23 cellular contexts compared by ENCODE assay signal in genomic region chr13:102935896-102936321, GRCh38.
A peak's percentile ranks its signal among the peaks of the same experiment; 100 is the strongest.
DNase-seq lines count a peak whose midpoint lies in the region; ATAC-seq and TF ChIP-seq lines count a peak whose summit lies in the region.
"Had no signal": no experiment of that assay in that cellular context is flagged by ENCODE, and none has a peak within 500 bp of the region (broad histone marks: within the 10 kb centered on the region; RNA-seq: fewer than 3 reads in every experiment).

No MANE protein-coding gene starts in this region.

- no peak overlapping the region for H3K4me3 Mint-ChIP-seq in T-cell
- H3K4me3 Mint-ChIP-seq in GM23338 = no peak overlapping the region
- H3K4me3 Mint-ChIP-seq in endothelial cell (ENCODE audit: unreplicated experiment) = no peak overlapping the region
- H3K4me3 Mint-ChIP-seq: activated B cell treated with CpG ODN at 0.5 μM for 24 hours; IgD-negative memory B cell; natural killer cell treated with Interleukin-12 subunit alpha and Interleukin-12 subunit beta and Interleukin-15 and Interleukin-18, amount 100 ng/mL, for 72 hours had no signal

- H3K4me1 ChIP-seq in Karpas-422 (ENCODE audit: low read length) = peaks cover 21% of the 10 kb centered on the region
- 0 out of 2 replicates have a peak, but pooled peaks cover 4% of the 10 kb centered on the region for H3K4me1 ChIP-seq in GM23338 (ENCODE audit: insufficient read depth)
- H3K4me1 ChIP-seq: breast epithelium, foreskin keratinocyte, SJSA1 had no signal

- ATAC-seq in GM18502 (IDR thresholded peaks at IDR 0.05; ENCODE audit: poor library complexity, unreplicated experiment) (peak; percentile 70), GM19324 (IDR thresholded peaks at IDR 0.05; ENCODE audit: low FRiP score, unreplicated experiment) (peak; percentile 55), HG02763 (IDR thresholded peaks at IDR 0.05; ENCODE audit: unreplicated experiment) (peak; percentile 61), T-cell (replicated peaks in 1 of 4) (no peak), GM23338 (no peak)
- no peak for ATAC-seq in activated CD4-positive, CD25-positive, alpha-beta regulatory T cell treated with anti-CD3 and anti-CD28 coated beads, Interleukin-2, amount 50 U/mL, for 24 hours
- ATAC-seq: foreskin keratinocyte; natural killer cell treated with Interleukin-12 subunit alpha and Interleukin-12 subunit beta and Interleukin-15 and Interleukin-18, amount 100 ng/mL, for 72 hours had no signal

- H3K27ac Mint-ChIP-seq in T-cell (no peak overlapping the region), GM23338 (no peak overlapping the region), endothelial cell (ENCODE audit: unreplicated experiment) (no peak overlapping the region)
- H3K27ac Mint-ChIP-seq: activated B cell treated with CpG ODN at 0.5 μM for 24 hours; IgD-negative memory B cell; natural killer cell treated with Interleukin-12 subunit alpha and Interleukin-12 subunit beta and Interleukin-15 and Interleukin-18, amount 100 ng/mL, for 72 hours had no signal

- TF ChIP-seq CTCF in GM23338 (conservative IDR thresholded peaks at IDR 0.05; ENCODE audit: low read depth in 2 of 2) = no peak
- TF ChIP-seq CTCF in endothelial cell (IDR thresholded peaks at IDR 0.05; ENCODE audit: unreplicated experiment) = no peak

- POLR2A ChIA-PET in T-cell (lab: Charles Lee) = no interaction called here

- H3K9me2 ChIP-seq in Karpas-422 (replicated peaks; ENCODE audit: insufficient read depth, low read length) (no peaks in the 10 kb centered on the region), GM23338 (ENCODE audit: insufficient read depth) (no peaks in the 10 kb centered on the region)

- H3K4me1 Mint-ChIP-seq in T-cell = no peaks in the 10 kb centered on the region
- peaks cover 4% of the 10 kb centered on the region; the same call in 2 of the 3 replicates for H3K4me1 Mint-ChIP-seq in GM23338
- H3K4me1 Mint-ChIP-seq in endothelial cell (ENCODE audit: unreplicated experiment) = no peaks in the 10 kb centered on the region

- H3K36me3 Mint-ChIP-seq in T-cell (no peaks in the 10 kb centered on the region), GM23338 (ENCODE audit: low read depth) (no peaks in the 10 kb centered on the region), endothelial cell (ENCODE audit: low read depth, unreplicated experiment) (no peaks in the 10 kb centered on the region)
- H3K36me3 Mint-ChIP-seq: IgD-negative memory B cell; natural killer cell treated with Interleukin-12 subunit alpha and Interleukin-12 subunit beta and Interleukin-15 and Interleukin-18, amount 100 ng/mL, for 72 hours had no signal

- CTCF ChIA-PET in T-cell (lab: Charles Lee) = no interaction called here

- H3F3A ChIP-seq in GM23338 (replicated peaks; ENCODE audit: low read depth) = no peaks in the 10 kb centered on the region

- no peak overlapping the region for H3K4me3 ChIP-seq in Karpas-422 (ENCODE audit: low read length)
- no peak overlapping the region for H3K4me3 ChIP-seq in GM23338
- H3K4me3 ChIP-seq: breast epithelium, SJSA1 had no signal

- H3K36me3 ChIP-seq in Karpas-422 (ENCODE audit: insufficient read depth, low read length) (no peaks in the 10 kb centered on the region), GM23338 (ENCODE audit: insufficient read depth) (no peaks in the 10 kb centered on the region)
- H3K36me3 ChIP-seq: breast epithelium, SJSA1 had no signal

- DNase-seq in Karpas-422 (peak; percentile 69), T-cell (no peak), GM23338 (ENCODE audit: low spot score) (no peak), endothelial cell (ENCODE audit: low spot score) (no peak)
- DNase-seq: ACHN; activated B cell treated with CpG ODN at 0.5 μM for 24 hours; dermis blood vessel endothelial cell; foreskin keratinocyte; GF-D8; kidney glomerular epithelial cell; mesendoderm; NCI-H2029 treated with DMSO at 0.1 percent for 48 hours; NCI-H526; stimulated activated CD4-positive, alpha-beta T cell treated with anti-CD3 and anti-CD28 coated beads, Interleukin-2, amount 100 ng/mL, for 48 hours had no signal

- no peak overlapping the region for H3K9ac ChIP-seq in Karpas-422 (ENCODE audit: low read length)

- H3K9me3 Mint-ChIP-seq in T-cell (peaks cover 0 to 4% (median 3%) of the 10 kb centered on the region in 3 donors), GM23338 (peaks cover 3% of the 10 kb centered on the region; the same call in 1 of the 3 replicates), endothelial cell (ENCODE audit: unreplicated experiment) (no peaks in the 10 kb centered on the region)
- H3K9me3 Mint-ChIP-seq: natural killer cell treated with Interleukin-12 subunit alpha and Interleukin-12 subunit beta and Interleukin-15 and Interleukin-18, amount 100 ng/mL, for 72 hours had no signal

- H3K27me3 Mint-ChIP-seq in T-cell = peaks cover 16 to 26% of the 10 kb centered on the region in 2 donors
- H3K27me3 Mint-ChIP-seq in GM23338 (ENCODE audit: insufficient read depth, low read depth, poor library complexity) = peaks cover 5% of the 10 kb centered on the region
- no peaks in the 10 kb centered on the region for H3K27me3 Mint-ChIP-seq in endothelial cell (ENCODE audit: unreplicated experiment)
- H3K27me3 Mint-ChIP-seq: activated B cell treated with CpG ODN at 0.5 μM for 24 hours had no signal

- H4K20me1 ChIP-seq in Karpas-422 (ENCODE audit: insufficient read depth, low read depth, low read length) = no peaks in the 10 kb centered on the region
- no peaks in the 10 kb centered on the region for H4K20me1 ChIP-seq in GM23338 (replicated peaks; ENCODE audit: insufficient read depth)

- H3K4me2 ChIP-seq in Karpas-422 (ENCODE audit: low read depth, low read length, poor library complexity, severe bottlenecking) (peak overlapping the region; percentile 44), GM23338 (no peak overlapping the region)

- H3K79me2 ChIP-seq in Karpas-422 (ENCODE audit: low read length) (no peaks in the 10 kb centered on the region), GM23338 (replicated peaks; ENCODE audit: insufficient read depth) (no peaks in the 10 kb centered on the region)

- H3K27me3 ChIP-seq in Karpas-422 (ENCODE audit: low read length) (no peaks in the 10 kb centered on the region), GM23338 (ENCODE audit: insufficient read depth) (no peaks in the 10 kb centered on the region)
- H3K27me3 ChIP-seq: breast epithelium, foreskin keratinocyte had no signal

- H2AFZ ChIP-seq in Karpas-422 (ENCODE audit: low read length) (no peak overlapping the region), GM23338 (no peak overlapping the region)

- H3K27ac ChIP-seq in Karpas-422 (ENCODE audit: low read length) = no peak overlapping the region
- H3K27ac ChIP-seq in GM23338 (ENCODE audit: low read depth) = no peak overlapping the region
- H3K27ac ChIP-seq: breast epithelium, epithelial cell of prostate, foreskin keratinocyte, SJSA1 had no signal

- peaks cover 7% of the 10 kb centered on the region; the same call in 1 of the 2 replicates for H3K9me3 ChIP-seq in Karpas-422 (ENCODE audit: low read length)
- H3K9me3 ChIP-seq: SJSA1 had no signal

TF ChIP-seq in GM23338, 12 proteins besides CTCF, POLR2A, EP300 and RAD21:
- TF ChIP-seq POLR2AphosphoS5 (IDR thresholded peaks at IDR 0.05; ENCODE audit: low read depth) (no peak), ZNF331 (CRISPR knock-in tag; IDR thresholded peaks at IDR 0.05; ENCODE audit: low read depth) (no peak), NANOG (IDR thresholded peaks at IDR 0.05; ENCODE audit: borderline replicate concordance) (no peak), ZNF114 (CRISPR knock-in tag; IDR thresholded peaks at IDR 0.05) (no peak), EZH2phosphoT487 (IDR thresholded peaks at IDR 0.05; ENCODE audit: unreplicated experiment) (no peak), EZH2 (IDR thresholded peaks at IDR 0.05; ENCODE audit: low read depth, unreplicated experiment) (no peak), CREB1 (CRISPR knock-in tag; IDR thresholded peaks at IDR 0.05; ENCODE audit: low read depth) (no peak), STAT1 (IDR thresholded peaks at IDR 0.05; ENCODE audit: unreplicated experiment) (no peak)
TF ChIP-seq in GM23338: peak in this region for 0.

Comparison
In these comparisons a context has a peak if more than half of its experiments do, and no peak if none do; other contexts are left out.
1. ATAC-seq: peak in GM18502 (single experiment), GM19324 (single experiment) and HG02763 (single experiment); none in T-cell (0 of 4), GM23338 (single experiment) and activated CD4-positive, CD25-positive, alpha-beta regulatory T cell treated with anti-CD3 and anti-CD28 coated beads, Interleukin-2, amount 50 U/mL, for 24 hours (0 of 2).